34 cellular contexts compared by ENCODE assay signal in genomic region chr1:3407021-3407420, GRCh38. TPM values are rescaled to one million over a fixed set of nuclear protein-coding genes. Genes with fewer than 3 reads are reported as not detected.
"Had no signal": no experiment of that assay in that cellular context is flagged by ENCODE, and none has a peak within 500 bp of the region (broad histone marks: within the 10 kb centered on the region; RNA-seq: fewer than 3 reads in every experiment).

No MANE protein-coding gene starts in this region.

- H3K9me3 ChIP-seq: adrenal gland, ascending aorta, body of pancreas, breast epithelium had no signal

- FAIRE-seq: astrocyte, bronchial epithelial cell had no signal

- H3K27me3 ChIP-seq: ascending aorta, body of pancreas, brain microvascular endothelial cell, cardiac muscle cell had no signal

- H3K36me3 ChIP-seq: adrenal gland, brain microvascular endothelial cell, breast epithelium had no signal

- H3K27ac ChIP-seq: adrenal gland, ascending aorta, body of pancreas, brain microvascular endothelial cell, breast epithelium, cardiac muscle cell had no signal

- DNase-seq: activated effector memory CD4-positive, alpha-beta T cell treated with anti-CD3 and anti-CD28 coated beads, Interleukin-2, amount 50 U/mL, for 16 hours; activated effector memory CD4-positive, alpha-beta T cell treated with Interleukin-2 at 50 U/mL for 16 hours; activated gamma-delta T cell; activated gamma-delta T cell treated with Interleukin-2 at 50 U/mL for 16 hours; activated naive CD4-positive, alpha-beta T cell; activated naive CD4-positive, alpha-beta T cell treated with anti-CD3 and anti-CD28 coated beads for 36 hours; activated naive CD4-positive, alpha-beta T cell treated with anti-CD3 and anti-CD28 coated beads, Interleukin-2, amount 10 ng/mL, durations not matched to agents 7 days and 5 days; activated naive CD4-positive, alpha-beta T cell treated with anti-CD3 and anti-CD28 coated beads, Interleukin-2, amount 50 U/mL, for 16 hours; activated naive CD4-positive, alpha-beta T cell treated with Interleukin-2 at 50 U/mL for 16 hours; activated naive CD8-positive, alpha-beta T cell treated with anti-CD3 and anti-CD28 coated beads for 36 hours; activated naive CD8-positive, alpha-beta T cell treated with anti-CD3 and anti-CD28 coated beads, Interleukin-2, amount 10 ng/mL, durations not matched to agents 7 days and 5 days; activated naive CD8-positive, alpha-beta T cell treated with anti-CD3 and anti-CD28 coated beads, Interleukin-2, amount 50 U/mL, for 24 hours; activated T-cell treated with anti-CD3 and anti-CD28 coated beads, Interleukin-2, amount 50 U/mL, for 1 hour; activated T-cell treated with anti-CD3 and anti-CD28 coated beads, Interleukin-2, amount 50 U/mL, for 24 hours; activated T-cell treated with anti-CD3 and anti-CD28 coated beads, Interleukin-2, amount 50 U/mL, for 4 hours; activated T-cell treated with anti-CD3 and anti-CD28 coated beads, Interleukin-2, amount 50 U/mL, for 48 hours; activated T-cell treated with anti-CD3 and anti-CD28 coated beads, Interleukin-2, amount 50 U/mL, for 72 hours; adrenal gland; amniotic stem cell; amygdala; anterior cingulate cortex; aorta; body of pancreas; brain microvascular endothelial cell; caudate nucleus; central memory CD4-positive, alpha-beta T cell; cerebellar nuclear complex had no signal

- H3K4me1 ChIP-seq: body of pancreas, breast epithelium had no signal

- H3K4me3 ChIP-seq: adrenal gland, ascending aorta, body of pancreas, breast epithelium, cardiac muscle cell had no signal

RNA-seq across cellular contexts. Expression of gene ARHGEF16, which starts 47.4 kb away (rescaled TPM):
- total RNA-seq: activated naive CD8-positive, alpha-beta T cell treated with anti-CD3 and anti-CD28 coated beads, Interleukin-2, amount 10 ng/mL, durations not matched to agents 7 days and 5 days; activated T-helper 1 cell treated with anti-CD3 and anti-CD28 coated beads, Interleukin-12 subunit alpha, Interleukin-12 subunit beta, Interleukin-2, Interleukin-4 antibody, amounts not matched to agents 30 ng/mL and 10 ng/mL and 1 ng/mL, durations not matched to agents 14 hours and 24 hours and 36 hours; activated T-helper 2 cell treated with anti-CD3 and anti-CD28 coated beads, Interferon-gamma antibody, Interleukin-2, Interleukin-4, amounts not matched to agents 10 μg/mL and 5 μg/mL and 100 μg/mL, durations not matched to agents 14 hours and 24 hours and 36 hours; ascending aorta had no signal
